8 cellular contexts compared by ENCODE assay signal in genomic region chr14:81220767-81221578, GRCh38. TPM values are rescaled to one million over a fixed set of nuclear protein-coding genes. Genes with fewer than 3 reads are reported as not detected.
DNase-seq lines count a peak whose midpoint lies in the region; ATAC-seq lines count a peak whose summit lies in the region.

Gene GTF2A1 (minus strand): TSS chr14:81220959. CDS start chr14:81220518, 441 bp downstream.

- DNase-seq in NCI-H1092 treated with DMSO at 0.1 percent for 48 hours (lab: John Stamatoyannopoulos, UW) (peak; percentile 98), SKM-1 (lab: John Stamatoyannopoulos, UW; ENCODE audit: unreplicated experiment) (peak; percentile 49), glomerular endothelial cell (ENCODE audit: extremely low read depth, low read depth, low spot score) (no peak), occipital lobe (lab: John Stamatoyannopoulos, UW) (peak; percentile 97)
- peak; percentile 93 to 97 for DNase-seq in activated naive CD4-positive, alpha-beta T cell treated with anti-CD3 and anti-CD28 coated beads, Interleukin-2, amount 50 U/mL, for 72 hours (ENCODE audit: low spot score in 2 of 2)

- peak within 1 kb of the TSS; percentile 99 for H3K4me3 ChIP-seq in GM08714 (ENCODE audit: low read length)

- H3K27ac Mint-ChIP-seq in activated naive CD4-positive, alpha-beta T cell treated with anti-CD3 and anti-CD28 coated beads, Interleukin-2, amount 50 U/mL, for 72 hours: peak within 1 kb of the TSS; percentile 99 to 100

- ATAC-seq in HG02610 (IDR thresholded peaks at IDR 0.05; ENCODE audit: unreplicated experiment): peak; percentile 80
- peak; percentile 80 to 82 for ATAC-seq in activated naive CD4-positive, alpha-beta T cell treated with anti-CD3 and anti-CD28 coated beads, Interleukin-2, amount 50 U/mL, for 72 hours

- no peaks in the 10 kb centered on the region for H3K9me3 Mint-ChIP-seq in activated naive CD4-positive, alpha-beta T cell treated with anti-CD3 and anti-CD28 coated beads, Interleukin-2, amount 50 U/mL, for 72 hours

- peak within 1 kb of the TSS; percentile 98 for H3K27ac ChIP-seq in temporal lobe (ENCODE audit: low read depth, low read length)

- peaks cover 12 to 29% of the 10 kb centered on the region in 2 donors for H3K36me3 Mint-ChIP-seq in activated naive CD4-positive, alpha-beta T cell treated with anti-CD3 and anti-CD28 coated beads, Interleukin-2, amount 50 U/mL, for 72 hours

RNA-seq across cellular contexts. Expression of gene GTF2A1, which starts in this region (rescaled TPM):
- 10 to 100 TPM; 38.7 to 57.9 TPM for total RNA-seq in activated naive CD4-positive, alpha-beta T cell treated with anti-CD3 and anti-CD28 coated beads, Interleukin-2, amount 50 U/mL, for 72 hours
- total RNA-seq in glomerular endothelial cell (15.4 and 19.6 TPM in 2 replicates), occipital lobe (70.7 TPM), temporal lobe (47.0 TPM)
